In the genomic region with DNA sequence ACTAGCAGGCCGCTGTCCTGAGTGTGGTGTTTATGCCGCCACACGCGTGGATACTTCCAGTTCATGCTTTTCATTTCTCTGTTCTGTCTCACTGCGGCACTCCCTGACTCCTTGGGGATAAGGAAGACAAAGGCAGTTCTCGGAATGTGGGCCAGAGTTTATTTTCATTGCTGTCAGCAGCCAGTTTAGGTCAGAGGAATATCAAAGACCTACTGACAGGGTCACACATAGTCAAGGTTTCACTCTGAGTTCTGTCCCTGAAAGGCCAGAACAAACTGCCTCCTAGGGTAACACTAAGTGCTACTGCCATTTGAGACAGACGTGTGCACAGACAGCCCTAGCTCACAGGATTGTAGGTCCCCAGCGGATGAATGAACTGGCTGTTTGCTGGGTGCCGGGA, we compare ENCODE assay signal across 17 cellular contexts. TPM values are rescaled to one million over a fixed set of nuclear protein-coding genes. Genes with fewer than 3 reads are reported as not detected.
A peak's percentile ranks its signal among the peaks of the same experiment; 100 is the strongest.
DNase-seq lines count a peak whose midpoint lies in the region; ATAC-seq and TF ChIP-seq lines count a peak whose summit lies in the region.
"Had no signal": no experiment of that assay in that cellular context is flagged by ENCODE, and none has a peak within 500 bp of the region (broad histone marks: within the 10 kb centered on the region; RNA-seq: fewer than 3 reads in every experiment).

No MANE protein-coding gene starts in this region.

- DNase-seq in Karpas-422 (no peak), chondrocyte (ENCODE audit: low spot score) (no peak), memory B cell (ENCODE audit: low spot score in 2 of 2) (no peak), UCSD-AML1 (lab: John Stamatoyannopoulos, UW; ENCODE audit: unreplicated experiment) (no peak), OCI-M2 (lab: John Stamatoyannopoulos, UW; ENCODE audit: unreplicated experiment) (no peak)
- DNase-seq: activated CD8-positive, alpha-beta memory T cell treated with anti-CD3 and anti-CD28 coated beads, Interleukin-2, amount 50 U/mL, for 48 hours; activated naive CD4-positive, alpha-beta T cell treated with anti-CD3 and anti-CD28 coated beads, Interleukin-2, amount 10 ng/mL, durations not matched to agents 7 days and 5 days; glutamatergic neuron; NCI-H2081; NCI-H82; stimulated activated CD8-positive, alpha-beta memory T cell treated with anti-CD3 and anti-CD28 coated beads, Interleukin-4, amount 100 ng/mL, for 48 hours; T-helper 2 cell; uterus had no signal

- H3K4me3 Mint-ChIP-seq in chondrocyte (ENCODE audit: unreplicated experiment) (no peak overlapping the region), memory B cell (no peak overlapping the region)
- H3K4me3 Mint-ChIP-seq: activated naive CD4-positive, alpha-beta T cell treated with anti-CD3 and anti-CD28 coated beads, Interleukin-2, amount 10 ng/mL, durations not matched to agents 7 days and 5 days; central memory CD8-positive, alpha-beta T cell had no signal

- H3K4me1 Mint-ChIP-seq in chondrocyte (ENCODE audit: low read depth): peaks cover 73% of the 10 kb centered on the region
- H3K4me1 Mint-ChIP-seq in memory B cell: peaks cover 4% of the 10 kb centered on the region

- TF ChIP-seq CTCF in chondrocyte (IDR thresholded peaks at IDR 0.05): no peak

- ATAC-seq in memory B cell (ENCODE audit: low read depth) (no peak), GM18907 (IDR thresholded peaks at IDR 0.05; ENCODE audit: unreplicated experiment) (no peak), HG02763 (IDR thresholded peaks at IDR 0.05; ENCODE audit: unreplicated experiment) (no peak)

- H2AFZ ChIP-seq in Karpas-422 (ENCODE audit: low read length): no peak overlapping the region

- no peaks in the 10 kb centered on the region for H4K20me1 ChIP-seq in Karpas-422 (ENCODE audit: insufficient read depth, low read depth, low read length)

- 0 out of 2 replicates have a peak, but pooled peaks cover 4% of the 10 kb centered on the region for H3K36me3 ChIP-seq in Karpas-422 (ENCODE audit: insufficient read depth, low read length)
- peaks cover 0 to 3% of the 10 kb centered on the region in 2 donors for H3K36me3 ChIP-seq in stomach smooth muscle (ENCODE audit: control insufficient read depth in 2 of 2, insufficient read depth in 2 of 2, low read length in 2 of 2)
- H3K36me3 ChIP-seq: uterus had no signal

- H3K27me3 ChIP-seq in Karpas-422 (ENCODE audit: low read length) (no peaks in the 10 kb centered on the region), stomach smooth muscle (ENCODE audit: control insufficient read depth in 1 of 2, insufficient read depth in 2 of 2, low read length in 2 of 2) (no peaks in the 10 kb centered on the region)
- H3K27me3 ChIP-seq: uterus had no signal

- H3K9me3 ChIP-seq in Karpas-422 (ENCODE audit: low read length): no peaks in the 10 kb centered on the region
- no peaks in the 10 kb centered on the region for H3K9me3 ChIP-seq in stomach smooth muscle (ENCODE audit: control insufficient read depth in 2 of 2, low read length in 2 of 2)
- H3K9me3 ChIP-seq: uterus had no signal

- H3K27ac ChIP-seq in Karpas-422 (ENCODE audit: low read length) (0 out of 2 replicates have a peak overlapping the region, but pooled peaks have one; percentile 58), stomach smooth muscle (ENCODE audit: low read length) (peak overlapping the region; percentile 31)

- H3K4me1 ChIP-seq in Karpas-422 (ENCODE audit: low read length) (peaks cover 20% of the 10 kb centered on the region), stomach smooth muscle (ENCODE audit: control insufficient read depth, insufficient read depth, low read length) (peaks cover 46% of the 10 kb centered on the region)
- H3K4me1 ChIP-seq: uterus had no signal

- H3K9ac ChIP-seq in Karpas-422 (ENCODE audit: low read length) (no peak overlapping the region), stomach smooth muscle (ENCODE audit: low read length in 2 of 2) (no peak overlapping the region)

- no peak overlapping the region for H3K4me2 ChIP-seq in Karpas-422 (ENCODE audit: low read depth, low read length, poor library complexity, severe bottlenecking)

- H3K4me3 ChIP-seq in Karpas-422 (ENCODE audit: low read length): no peak overlapping the region
- H3K4me3 ChIP-seq in stomach smooth muscle (ENCODE audit: low read length in 2 of 2): no peak overlapping the region
- H3K4me3 ChIP-seq: uterus had no signal

- no peaks in the 10 kb centered on the region; the same call in 1 of the 2 replicates for H3K79me2 ChIP-seq in Karpas-422 (ENCODE audit: low read length)

- no peaks in the 10 kb centered on the region for H3K27me3 Mint-ChIP-seq in chondrocyte (ENCODE audit: low read depth)
- no peaks in the 10 kb centered on the region for H3K27me3 Mint-ChIP-seq in memory B cell
- H3K27me3 Mint-ChIP-seq: activated naive CD4-positive, alpha-beta T cell treated with anti-CD3 and anti-CD28 coated beads, Interleukin-2, amount 10 ng/mL, durations not matched to agents 7 days and 5 days; central memory CD8-positive, alpha-beta T cell had no signal

- H3K27ac Mint-ChIP-seq in chondrocyte (ENCODE audit: unreplicated experiment): peak overlapping the region; percentile 71
- H3K27ac Mint-ChIP-seq in memory B cell: peak overlapping the region; percentile 57
- H3K27ac Mint-ChIP-seq: activated naive CD4-positive, alpha-beta T cell treated with anti-CD3 and anti-CD28 coated beads, Interleukin-2, amount 10 ng/mL, durations not matched to agents 7 days and 5 days had no signal

- H3K9me3 Mint-ChIP-seq in chondrocyte (ENCODE audit: low read depth) (no peaks in the 10 kb centered on the region), memory B cell (no peaks in the 10 kb centered on the region)
- H3K9me3 Mint-ChIP-seq: activated naive CD4-positive, alpha-beta T cell treated with anti-CD3 and anti-CD28 coated beads, Interleukin-2, amount 10 ng/mL, durations not matched to agents 7 days and 5 days; central memory CD8-positive, alpha-beta T cell had no signal

- H3K9me2 ChIP-seq in Karpas-422 (replicated peaks; ENCODE audit: insufficient read depth, low read length): no peaks in the 10 kb centered on the region

- H3K36me3 Mint-ChIP-seq in chondrocyte (ENCODE audit: low read depth): peaks cover 20% of the 10 kb centered on the region
- peaks cover 7% of the 10 kb centered on the region for H3K36me3 Mint-ChIP-seq in memory B cell

RNA-seq across cellular contexts. Expression of gene SPTBN5, which starts 27.3 kb away (rescaled TPM):
- total RNA-seq in Karpas-422 (2014; rRNA removed; shearing (Covaris generic); ENCODE audit: low replicate concordance): 0.11 and 0.22 TPM in 2 replicates
- total RNA-seq in chondrocyte: 2.2 to 3.8 TPM (median 2.9 TPM) in 3 replicates

RNA-seq across cellular contexts. Expression of gene EHD4, which starts 51.2 kb away (rescaled TPM):
- total RNA-seq in Karpas-422 (2014; rRNA removed; shearing (Covaris generic); ENCODE audit: low replicate concordance): 19.9 and 20.4 TPM in 2 replicates
- 23.2 to 23.9 TPM (median 23.8 TPM) in 3 replicates for total RNA-seq in chondrocyte
